Comparison of ENCODE assay signal across 8 cellular contexts in the genomic region with DNA sequence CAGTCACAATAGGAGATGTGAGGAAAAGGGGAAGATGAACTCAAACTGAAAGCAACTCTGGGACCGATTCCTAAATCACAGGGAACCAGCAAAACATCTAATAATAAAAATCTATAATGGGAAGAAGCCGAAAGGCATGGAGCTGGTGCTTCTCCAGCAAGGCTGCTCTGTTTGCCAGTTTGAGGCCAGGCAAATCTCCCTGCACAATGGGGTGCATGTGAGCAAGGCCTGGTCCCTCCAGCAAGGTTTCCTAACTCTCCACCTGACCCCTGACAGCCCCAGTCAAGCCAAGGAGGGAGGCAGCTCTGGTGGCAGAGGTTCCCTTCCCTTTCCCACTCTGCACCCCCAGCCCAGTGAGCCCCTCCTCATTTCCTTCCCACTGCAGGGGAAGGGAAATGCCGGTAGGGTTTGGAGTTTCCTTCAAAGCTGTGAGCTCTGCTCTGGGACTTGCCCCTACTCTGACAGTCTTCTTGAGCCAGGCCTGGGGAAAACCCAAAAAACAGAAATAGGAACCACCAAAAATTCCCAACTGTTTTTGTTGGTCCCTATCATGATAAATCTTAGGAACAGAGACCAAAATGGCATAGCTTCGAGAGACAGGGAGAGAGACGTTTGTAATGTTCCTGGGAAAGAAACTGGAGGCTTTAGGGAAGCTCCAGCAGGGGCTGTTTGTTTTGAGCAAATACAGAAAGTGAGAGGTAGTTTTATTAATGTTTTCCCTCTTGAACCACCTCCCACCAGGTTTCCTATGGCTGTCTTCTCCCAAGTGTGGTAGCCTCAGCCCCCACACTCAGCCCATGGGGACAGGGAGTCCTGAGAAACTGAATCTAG. TPM values are rescaled to one million over a fixed set of nuclear protein-coding genes. Genes with fewer than 3 reads are reported as not detected.
A peak's percentile ranks its signal among the peaks of the same experiment; 100 is the strongest.
DNase-seq lines count a peak whose midpoint lies in the region; ATAC-seq and TF ChIP-seq lines count a peak whose summit lies in the region.

No MANE protein-coding gene starts in this region.

- H3K9ac ChIP-seq in SK-N-SH (peak overlapping the region; percentile 79; the same call in 1 of the 2 replicates), liver (ENCODE audit: low read depth in 1 of 2, low read length in 2 of 2) (no peak overlapping the region), stomach smooth muscle (ENCODE audit: low read length in 2 of 2) (peak overlapping the region; percentile 43 to 58)

- H3K79me2 ChIP-seq in SK-N-SH (ENCODE audit: insufficient read depth), result peaks cover 81% of the 10 kb centered on the region

- H3K9me2 ChIP-seq in SK-N-SH, result no peaks in the 10 kb centered on the region

- no peak for TF ChIP-seq EP300 in SK-N-SH (IDR thresholded peaks at IDR 0.05; ENCODE audit: borderline replicate concordance in 1 of 2, low read depth in 1 of 2, low read length in 1 of 2)

- H3K9me3 ChIP-seq in SK-N-SH, result no peaks in the 10 kb centered on the region
- no peaks in the 10 kb centered on the region for H3K9me3 ChIP-seq in liver (ENCODE audit: control insufficient read depth in 4 of 4, low read length in 3 of 4)
- no peaks in the 10 kb centered on the region for H3K9me3 ChIP-seq in stomach smooth muscle (ENCODE audit: control insufficient read depth in 2 of 2, low read length in 2 of 2)

- no peak overlapping the region for H2AFZ ChIP-seq in SK-N-SH (ENCODE audit: low read depth)

- H3K27me3 Mint-ChIP-seq in activated naive CD8-positive, alpha-beta T cell treated with anti-CD3 and anti-CD28 coated beads, Interleukin-2, amount 50 U/mL, for 24 hours, result no peaks in the 10 kb centered on the region

- no peak for TF ChIP-seq CTCF in SK-N-SH (IDR thresholded peaks at IDR 0.05)
- TF ChIP-seq CTCF in liver (IDR thresholded peaks at IDR 0.05; ENCODE audit: low read depth, low read length, missing input control), result no peak

- H3K4me2 ChIP-seq in SK-N-SH, result peak overlapping the region; percentile 83

- H3K36me3 Mint-ChIP-seq in activated naive CD8-positive, alpha-beta T cell treated with anti-CD3 and anti-CD28 coated beads, Interleukin-2, amount 50 U/mL, for 24 hours (ENCODE audit: low read depth), result peaks cover 3% of the 10 kb centered on the region

- peaks cover 95% of the 10 kb centered on the region for H3K4me1 Mint-ChIP-seq in activated naive CD8-positive, alpha-beta T cell treated with anti-CD3 and anti-CD28 coated beads, Interleukin-2, amount 50 U/mL, for 24 hours

- H3K4me1 ChIP-seq in SK-N-SH (ENCODE audit: control insufficient read depth in 1 of 2, insufficient read depth in 2 of 2, low read depth in 1 of 2, low read length in 1 of 2) (peaks cover 38 to 49% of the 10 kb centered on the region in 2 experiments), liver (ENCODE audit: control insufficient read depth in 4 of 4, insufficient read depth in 4 of 4, low read length in 3 of 4) (peaks cover 3 to 18% (median 6%) of the 10 kb centered on the region in 4 donors), stomach smooth muscle (ENCODE audit: control insufficient read depth, insufficient read depth, low read length) (peaks cover 57% of the 10 kb centered on the region)

- H3K4me3 Mint-ChIP-seq in activated naive CD8-positive, alpha-beta T cell treated with anti-CD3 and anti-CD28 coated beads, Interleukin-2, amount 50 U/mL, for 24 hours, result peak overlapping the region; percentile 40

- H3F3A ChIP-seq in SK-N-SH (replicated peaks; ENCODE audit: insufficient read depth), result peaks cover 26% of the 10 kb centered on the region

- TF ChIP-seq RAD21 in SK-N-SH (IDR thresholded peaks at IDR 0.05; ENCODE audit: low read length) (no peak), liver (IDR thresholded peaks at IDR 0.05) (no peak)

- peaks cover 5% of the 10 kb centered on the region; the same call in 1 of the 2 replicates for H4K20me1 ChIP-seq in SK-N-SH (ENCODE audit: insufficient read depth)

- H3K9me3 Mint-ChIP-seq in activated naive CD8-positive, alpha-beta T cell treated with anti-CD3 and anti-CD28 coated beads, Interleukin-2, amount 50 U/mL, for 24 hours, result no peaks in the 10 kb centered on the region

- H3K27me3 ChIP-seq in SK-N-SH (ENCODE audit: insufficient read depth) (no peaks in the 10 kb centered on the region), liver (ENCODE audit: control insufficient read depth in 4 of 4, insufficient read depth in 4 of 4, low read length in 3 of 4) (no peaks in the 10 kb centered on the region), stomach smooth muscle (ENCODE audit: control insufficient read depth in 1 of 2, insufficient read depth in 2 of 2, low read length in 2 of 2) (no peaks in the 10 kb centered on the region)

- no peak overlapping the region for H3K4me3 ChIP-seq in SK-N-SH (ENCODE audit: low read depth in 2 of 2, low read length in 1 of 2)
- no peak overlapping the region for H3K4me3 ChIP-seq in liver (ENCODE audit: low read depth in 1 of 3, low read length in 3 of 3)
- peak overlapping the region; percentile 12 to 60 for H3K4me3 ChIP-seq in stomach smooth muscle (ENCODE audit: low read length in 2 of 2)

- CTCF ChIA-PET in SK-N-SH (lab: Yijun Ruan, JAX), result interaction anchor here (1.0 to 4.2 kb wide), 15 partner anchors 9 to 325 kb away, joined by 3 to 29 read pairs (median 7); a partner anchor contains a TSS

- no peak for ATAC-seq in SK-N-SH treated with all-trans-retinoic acid at 6 μM for 48 hours
- no peak for ATAC-seq in activated naive CD8-positive, alpha-beta T cell treated with anti-CD3 and anti-CD28 coated beads, Interleukin-2, amount 50 U/mL, for 24 hours

- H3K27ac Mint-ChIP-seq in activated naive CD8-positive, alpha-beta T cell treated with anti-CD3 and anti-CD28 coated beads, Interleukin-2, amount 50 U/mL, for 24 hours, result peak overlapping the region; percentile 90

- 85% methylated on average over 5 of the region's 5 CpGs for WGBS in SK-N-SH (ENCODE audit: low lambda C conversion rate)
- WGBS in liver, result 61% methylated on average over 5 of the region's 5 CpGs

- H3K36me3 ChIP-seq in SK-N-SH (replicated peaks in 1 of 2; ENCODE audit: control insufficient read depth in 1 of 2, insufficient read depth in 2 of 2, low read length in 1 of 2) (no peaks in the 10 kb centered on the region), liver (ENCODE audit: control insufficient read depth in 4 of 4, insufficient read depth in 3 of 4, low read depth in 1 of 4, low read length in 3 of 4) (no peaks in the 10 kb centered on the region), stomach smooth muscle (ENCODE audit: control insufficient read depth in 2 of 2, insufficient read depth in 2 of 2, low read length in 2 of 2) (no peaks in the 10 kb centered on the region)

- DNase-seq in SK-N-SH (no peak), NCI-H1048 (lab: John Stamatoyannopoulos, UW) (no peak), AG08396 (ENCODE audit: low spot score) (no peak)
- DNase-seq in activated naive CD8-positive, alpha-beta T cell treated with anti-CD3 and anti-CD28 coated beads, Interleukin-2, amount 50 U/mL, for 24 hours, result no peak
- no peak for DNase-seq in stimulated activated CD4-positive, alpha-beta T cell treated with anti-CD3 and anti-CD28 coated beads, Interleukin-2, amount 100 ng/mL, for 48 hours

- POLR2A ChIA-PET in SK-N-SH (lab: Yijun Ruan, JAX), result interaction anchor here (0.5 to 3.2 kb wide), 8 partner anchors 9 to 111 kb away, joined by 3 to 20 read pairs (median 6); a partner anchor contains a TSS

- peak overlapping the region; percentile 96 to 98 for H3K27ac ChIP-seq in SK-N-SH (ENCODE audit: low read depth in 2 of 2, low read length in 1 of 2)
- H3K27ac ChIP-seq in liver (ENCODE audit: low read depth in 1 of 2, low read length in 2 of 2), result peak overlapping the region; percentile 73 to 80
- peak overlapping the region; percentile 99 for H3K27ac ChIP-seq in stomach smooth muscle (ENCODE audit: low read length)

TF ChIP-seq in SK-N-SH, 30 proteins besides CTCF, POLR2A, EP300 and RAD21 (continues in another document):
- TF ChIP-seq, protein P1, sequence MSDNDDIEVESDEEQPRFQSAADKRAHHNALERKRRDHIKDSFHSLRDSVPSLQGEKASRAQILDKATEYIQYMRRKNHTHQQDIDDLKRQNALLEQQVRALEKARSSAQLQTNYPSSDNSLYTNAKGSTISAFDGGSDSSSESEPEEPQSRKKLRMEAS (IDR thresholded peaks at IDR 0.05; ENCODE audit: low read depth), result no peak
- TF ChIP-seq FOSL2 (IDR thresholded peaks at IDR 0.05; ENCODE audit: borderline replicate concordance, low read depth) (no peak), EZH2phosphoT487 (IDR thresholded peaks at IDR 0.05; ENCODE audit: borderline replicate concordance, low read depth) (no peak), GATA2 (CRISPR knock-in tag; IDR thresholded peaks at IDR 0.05) (no peak), ELF1 (IDR thresholded peaks at IDR 0.05) (no peak), YY1 (IDR thresholded peaks at IDR 0.05; ENCODE audit: low read depth) (no peak)

TF ChIP-seq in SK-N-SH treated with all-trans-retinoic acid at 6 μM for 48 hours, 23 proteins besides CTCF, POLR2A, EP300 and RAD21 (continues in another document):
- TF ChIP-seq ZFP30 (CRISPR knock-in tag; IDR thresholded peaks at IDR 0.05) (no peak), RARB (CRISPR knock-in tag; IDR thresholded peaks at IDR 0.05) (no peak), ZFP3 (CRISPR knock-in tag; IDR thresholded peaks at IDR 0.05) (no peak), SNAI2 (CRISPR knock-in tag; IDR thresholded peaks at IDR 0.05) (no peak)

TF ChIP-seq in liver, 16 proteins besides CTCF, POLR2A, EP300 and RAD21 (continues in another document):
- TF ChIP-seq, protein P2, sequence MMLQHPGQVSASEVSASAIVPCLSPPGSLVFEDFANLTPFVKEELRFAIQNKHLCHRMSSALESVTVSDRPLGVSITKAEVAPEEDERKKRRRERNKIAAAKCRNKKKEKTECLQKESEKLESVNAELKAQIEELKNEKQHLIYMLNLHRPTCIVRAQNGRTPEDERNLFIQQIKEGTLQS (IDR thresholded peaks at IDR 0.05), result no peak
- TF ChIP-seq FOXA2 (IDR thresholded peaks at IDR 0.05) (no peak), HNF4G (IDR thresholded peaks at IDR 0.05) (no peak), SP1 (IDR thresholded peaks at IDR 0.05) (no peak), JUND (IDR thresholded peaks at IDR 0.05) (no peak)

RNA-seq across cellular contexts. Expression of a gene that starts 34.6 kb away (rescaled TPM):
- polyA plus RNA-seq in SK-N-SH (2012; rRNA removed) (10.2 and 13.1 TPM in 2 replicates), liver (1 to 10 TPM in 1 of 2 donors, under 1 TPM in 1; 0.72 to 1.2 TPM)
- 6.6 and 8.8 TPM in 2 replicates for polyA plus RNA-seq in SK-N-SH (2012; cell fraction: cytosol; rRNA removed)
- polyA plus RNA-seq in SK-N-SH (2012; cell fraction: nucleus; rRNA removed), result 19.5 and 24.9 TPM in 2 replicates
- total RNA-seq in liver, result 1 to 10 TPM; 4.0 to 4.5 TPM

RNA-seq across cellular contexts. Expression of a gene that starts 49.2 kb away (rescaled TPM):
- 24.3 and 27.0 TPM in 2 replicates for polyA plus RNA-seq in SK-N-SH (2012; rRNA removed)
- polyA plus RNA-seq in SK-N-SH (2012; cell fraction: cytosol; rRNA removed), result 11.2 and 14.6 TPM in 2 replicates
- polyA plus RNA-seq in SK-N-SH (2012; cell fraction: nucleus; rRNA removed), result 125 TPM in 2 replicates
- 1 to 10 TPM; 2.4 to 4.8 TPM for total RNA-seq in liver
- polyA plus RNA-seq in liver, result 1 to 10 TPM; 3.4 to 4.3 TPM

Comparison
In these comparisons a context has a peak if more than half of its experiments do, and no peak if none do; other contexts are left out.
1. H3K4me3 ChIP-seq: peak in stomach smooth muscle (2 of 2); none in SK-N-SH (0 of 2) and liver (0 of 3).
2. H3K9ac ChIP-seq: peak in SK-N-SH (single experiment) and stomach smooth muscle (2 of 2); none in liver (0 of 2).
3. Peak in every context shown above with its lines, with median percentiles within 50 percentile points of each other: H3K27ac ChIP-seq.